In genomic region chr16:15966420-15967222, GRCh38 we compare ENCODE assay signal across 10 cellular contexts. TPM values are rescaled to one million over a fixed set of nuclear protein-coding genes. Genes with fewer than 3 reads are reported as not detected.
A peak's percentile ranks its signal among the peaks of the same experiment; 100 is the strongest.
DNase-seq lines count a peak whose midpoint lies in the region; ATAC-seq and TF ChIP-seq lines count a peak whose summit lies in the region.
"Had no signal": no experiment of that assay in that cellular context is flagged by ENCODE, and none has a peak within 500 bp of the region (broad histone marks: within the 10 kb centered on the region; RNA-seq: fewer than 3 reads in every experiment).

No MANE protein-coding gene starts in this region.

- no peak for TF ChIP-seq CTCF in HFF-Myc (IDR thresholded peaks at IDR 0.05; ENCODE audit: low read depth, low read length, missing control alignments)
- TF ChIP-seq CTCF in CD14-positive monocyte (IDR thresholded peaks at IDR 0.05), result no peak

- H3K4me3 Mint-ChIP-seq in activated naive CD8-positive, alpha-beta T cell treated with anti-CD3 and anti-CD28 coated beads, Interleukin-2, amount 10 ng/mL, durations not matched to agents 7 days and 5 days, result no peak overlapping the region
- H3K4me3 Mint-ChIP-seq in CD14-positive monocyte, result no peak overlapping the region

- no peak overlapping the region for H3K4me3 ChIP-seq in HFF-Myc (replicated peaks; ENCODE audit: low read depth, low read length)
- H3K4me3 ChIP-seq: skin epidermis, suprapubic skin had no signal

- H3K27ac Mint-ChIP-seq in activated naive CD8-positive, alpha-beta T cell treated with anti-CD3 and anti-CD28 coated beads, Interleukin-2, amount 10 ng/mL, durations not matched to agents 7 days and 5 days, result peak overlapping the region; percentile 21
- peak overlapping the region in 3 of 7 donors; percentile 3 to 55 (median 5) for H3K27ac Mint-ChIP-seq in CD14-positive monocyte

- H3K36me3 Mint-ChIP-seq in activated naive CD8-positive, alpha-beta T cell treated with anti-CD3 and anti-CD28 coated beads, Interleukin-2, amount 10 ng/mL, durations not matched to agents 7 days and 5 days, result peaks cover 63% of the 10 kb centered on the region
- H3K36me3 Mint-ChIP-seq in CD14-positive monocyte, result peaks cover 21 to 28% of the 10 kb centered on the region in 2 donors

- DNase-seq in AG08396 (ENCODE audit: low spot score), result peak; percentile 77
- peak; percentile 61 for DNase-seq in HFF-Myc (ENCODE audit: extremely low read depth, low read depth)
- no peak for DNase-seq in activated naive CD8-positive, alpha-beta T cell treated with anti-CD3 and anti-CD28 coated beads, Interleukin-2, amount 10 ng/mL, durations not matched to agents 7 days and 5 days
- DNase-seq in kidney tubule cell (ENCODE audit: low spot score), result peak; percentile 76
- DNase-seq in CD14-positive monocyte (ENCODE audit: low spot score), result no peak

- H3K4me1 Mint-ChIP-seq in activated naive CD8-positive, alpha-beta T cell treated with anti-CD3 and anti-CD28 coated beads, Interleukin-2, amount 10 ng/mL, durations not matched to agents 7 days and 5 days, result peaks cover 20% of the 10 kb centered on the region
- H3K4me1 Mint-ChIP-seq in CD14-positive monocyte, result peaks cover 6% of the 10 kb centered on the region

- POLR2A ChIA-PET in activated naive CD8-positive, alpha-beta T cell treated with anti-CD3 and anti-CD28 coated beads, Interleukin-2, amount 10 ng/mL, durations not matched to agents 7 days and 5 days (lab: Charles Lee), result interaction anchor here (0.7 kb wide), 1 partner anchor 80 kb away, joined by 5 read pairs; no protein-coding TSS in a partner anchor

- H3K9me3 Mint-ChIP-seq in activated naive CD8-positive, alpha-beta T cell treated with anti-CD3 and anti-CD28 coated beads, Interleukin-2, amount 10 ng/mL, durations not matched to agents 7 days and 5 days, result peaks cover 28% of the 10 kb centered on the region
- peaks cover 14 to 29% (median 21%) of the 10 kb centered on the region in 7 donors for H3K9me3 Mint-ChIP-seq in CD14-positive monocyte

- intact Hi-C loops in CD14-positive monocyte (cut with micrococcal nuclease), result no loop called here

- no peak for ATAC-seq in activated naive CD8-positive, alpha-beta T cell treated with anti-CD3 and anti-CD28 coated beads, Interleukin-2, amount 10 ng/mL, durations not matched to agents 7 days and 5 days (ENCODE audit: low read depth)
- no peak for ATAC-seq in GM19035 (IDR thresholded peaks at IDR 0.05; ENCODE audit: unreplicated experiment)
- ATAC-seq in HG02870 (IDR thresholded peaks at IDR 0.05; ENCODE audit: unreplicated experiment), result no peak
- ATAC-seq in HG02981 (IDR thresholded peaks at IDR 0.05; ENCODE audit: unreplicated experiment), result no peak

- H3K27me3 Mint-ChIP-seq in activated naive CD8-positive, alpha-beta T cell treated with anti-CD3 and anti-CD28 coated beads, Interleukin-2, amount 10 ng/mL, durations not matched to agents 7 days and 5 days, result no peaks in the 10 kb centered on the region
- H3K27me3 Mint-ChIP-seq in CD14-positive monocyte (ENCODE audit: low read depth in 3 of 3), result no peaks in the 10 kb centered on the region

RNA-seq across cellular contexts. Expression of gene ABCC1, which starts 17.2 kb away (rescaled TPM):
- 10 to 100 TPM; 55.2 to 62.5 TPM for total RNA-seq in activated naive CD8-positive, alpha-beta T cell treated with anti-CD3 and anti-CD28 coated beads, Interleukin-2, amount 10 ng/mL, durations not matched to agents 7 days and 5 days
- 1 to 10 TPM; 1.4 to 3.0 TPM for polyA plus RNA-seq in CD14-positive monocyte

Comparison
In these comparisons a context has a peak if more than half of its experiments do, and no peak if none do; other contexts are left out.
1. DNase-seq: peak in AG08396 (single experiment), HFF-Myc (single experiment) and kidney tubule cell (single experiment); none in activated naive CD8-positive, alpha-beta T cell treated with anti-CD3 and anti-CD28 coated beads, Interleukin-2, amount 10 ng/mL, durations not matched to agents 7 days and 5 days (single experiment) and CD14-positive monocyte (single experiment).